Comparison of ENCODE assay signal across 32 cellular contexts in genomic region chr9:96246267-96246671, GRCh38. TPM values are rescaled to one million over a fixed set of nuclear protein-coding genes. Genes with fewer than 3 reads are reported as not detected.
"Had no signal": no experiment of that assay in that cellular context is flagged by ENCODE, and none has a peak within 500 bp of the region (broad histone marks: within the 10 kb centered on the region; RNA-seq: fewer than 3 reads in every experiment).

No MANE protein-coding gene starts in this region.

- H3K36me3 ChIP-seq: breast epithelium, cardiac muscle cell, colonic mucosa had no signal

- H3K9me3 ChIP-seq: colonic mucosa had no signal

- H3K4me1 Mint-ChIP-seq: WTC11 had no signal

- H3K36me3 Mint-ChIP-seq: activated naive CD8-positive, alpha-beta T cell; brain had no signal

- H3K4me3 Mint-ChIP-seq: activated CD4-positive, alpha-beta T cell treated with anti-CD3 and anti-CD28 coated beads, Interleukin-2, amount 10 ng/mL, durations not matched to agents 7 days and 5 days; activated CD8-positive, alpha-beta T cell treated with anti-CD3 and anti-CD28 coated beads for 36 hours; activated naive CD8-positive, alpha-beta T cell; activated T-cell treated with anti-CD3 and anti-CD28 coated beads, Interleukin-2, amount 50 U/mL, for 4 hours; activated T-helper 17 cell treated with anti-CD3 and anti-CD28 coated beads, Interleukin-2, amount 50 U/mL, for 72 hours; brain; T-helper 17 cell; T-helper 2 cell treated with Interferon-gamma antibody and Interleukin-4, amounts not matched to agents 5 μg/mL and 100 μg/mL, for 36 hours; WTC11 had no signal

- H3K9me3 Mint-ChIP-seq: activated CD4-positive, alpha-beta T cell treated with anti-CD3 and anti-CD28 coated beads, Interleukin-2, amount 10 ng/mL, durations not matched to agents 7 days and 5 days; activated CD8-positive, alpha-beta T cell treated with anti-CD3 and anti-CD28 coated beads for 36 hours; activated T-cell treated with anti-CD3 and anti-CD28 coated beads, Interleukin-2, amount 50 U/mL, for 4 hours; activated T-helper 17 cell treated with anti-CD3 and anti-CD28 coated beads, Interleukin-2, amount 50 U/mL, for 72 hours; brain; T-helper 2 cell treated with Interferon-gamma antibody and Interleukin-4, amounts not matched to agents 5 μg/mL and 100 μg/mL, for 36 hours had no signal

- ATAC-seq: activated CD8-positive, alpha-beta T cell treated with anti-CD3 and anti-CD28 coated beads for 36 hours; activated T-cell treated with anti-CD3 and anti-CD28 coated beads, Interleukin-2, amount 50 U/mL, for 4 hours; activated T-helper 17 cell treated with anti-CD3 and anti-CD28 coated beads, Interleukin-2, amount 50 U/mL, for 72 hours; esophagus mucosa; T-helper 17 cell had no signal

- H3K27ac Mint-ChIP-seq: activated CD4-positive, alpha-beta T cell treated with anti-CD3 and anti-CD28 coated beads, Interleukin-2, amount 10 ng/mL, durations not matched to agents 7 days and 5 days; activated CD8-positive, alpha-beta T cell treated with anti-CD3 and anti-CD28 coated beads for 36 hours; activated naive CD8-positive, alpha-beta T cell; activated T-helper 17 cell treated with anti-CD3 and anti-CD28 coated beads, Interleukin-2, amount 50 U/mL, for 72 hours; brain; T-helper 17 cell; T-helper 2 cell treated with Interferon-gamma antibody and Interleukin-4, amounts not matched to agents 5 μg/mL and 100 μg/mL, for 36 hours; WTC11 had no signal

- H3K4me1 ChIP-seq: breast epithelium, colonic mucosa had no signal

- H3K27ac ChIP-seq: breast epithelium, cardiac muscle cell, colonic mucosa had no signal

- DNase-seq: activated CD4-positive, alpha-beta T cell treated with anti-CD3 and anti-CD28 coated beads for 1 hour; activated CD4-positive, alpha-beta T cell treated with anti-CD3 and anti-CD28 coated beads for 4 hours; activated CD4-positive, alpha-beta T cell treated with anti-CD3 and anti-CD28 coated beads, Interleukin-2, amount 10 ng/mL, durations not matched to agents 7 days and 5 days; activated CD4-positive, alpha-beta T cell treated with anti-CD3 and anti-CD28 coated beads, Interleukin-2, amount 50 U/mL, for 48 hours; activated CD8-positive, alpha-beta memory T cell treated with anti-CD3 and anti-CD28 coated beads for 24 hours; activated CD8-positive, alpha-beta T cell treated with anti-CD3 and anti-CD28 coated beads for 36 hours; activated effector memory CD4-positive, alpha-beta T cell treated with Interleukin-2 at 50 U/mL for 16 hours; activated gamma-delta T cell treated with Interleukin-2 at 50 U/mL for 16 hours; activated naive CD4-positive, alpha-beta T cell treated with anti-CD3 and anti-CD28 coated beads, Interleukin-2, amount 50 U/mL, for 16 hours; activated naive CD4-positive, alpha-beta T cell treated with Interleukin-2 at 50 U/mL for 16 hours; activated T-cell treated with anti-CD3 and anti-CD28 coated beads, Interleukin-2, amount 50 U/mL, for 4 hours; amniotic stem cell; aorta; central memory CD4-positive, alpha-beta T cell; cerebellar nuclear complex; colonic mucosa; effector CD8-positive, alpha-beta T cell; foreskin fibroblast; T-helper 1 cell; T-helper 17 cell; T1000 had no signal

- H3K27me3 ChIP-seq: cardiac muscle cell, colonic mucosa had no signal

- H3K4me3 ChIP-seq: breast epithelium, cardiac muscle cell, colonic mucosa had no signal

RNA-seq across cellular contexts. Expression of gene HSD17B3, which starts 55.7 kb away (rescaled TPM):
- total RNA-seq: activated CD8-positive, alpha-beta T cell treated with anti-CD3 and anti-CD28 coated beads for 36 hours; activated T-cell treated with anti-CD3 and anti-CD28 coated beads, Interleukin-2, amount 50 U/mL, for 4 hours; activated T-helper 17 cell treated with anti-CD3 and anti-CD28 coated beads, Interleukin-2, amount 50 U/mL, for 72 hours; colonic mucosa; dermis microvascular lymphatic vessel endothelial cell; epithelial cell of proximal tubule; esophagus mucosa; frontal cortex; WTC11 had no signal
